Comparison of ENCODE assay signal across 1 cellular context in the genomic region with DNA sequence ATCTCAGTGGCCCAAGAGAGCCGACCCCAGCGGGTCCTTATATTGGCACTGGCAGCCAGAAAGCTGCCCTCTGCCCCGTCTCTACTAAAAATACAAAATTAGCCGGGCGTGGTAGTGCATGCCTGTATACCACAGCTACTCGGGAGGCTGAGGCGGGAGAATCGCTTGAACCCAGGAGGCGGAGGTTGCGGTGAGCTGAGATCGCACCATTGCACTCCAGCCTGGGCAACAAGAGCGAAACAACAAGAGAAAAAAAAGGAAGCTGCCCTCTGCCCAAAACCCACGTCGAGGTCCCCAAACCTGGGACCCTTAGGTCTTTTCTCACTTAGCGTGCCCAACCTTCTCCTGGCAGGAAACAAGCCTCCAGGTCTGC.
TF ChIP-seq lines count a peak whose summit lies in the region.

No MANE protein-coding gene starts in this region.

TF ChIP-seq in GM12878, 131 proteins besides CTCF, POLR2A, EP300 and RAD21:
- TF ChIP-seq MLLT1 (IDR thresholded peaks at IDR 0.05) = peak; percentile 93
